Comparison of ENCODE assay signal across 5 cellular contexts in the genomic region with DNA sequence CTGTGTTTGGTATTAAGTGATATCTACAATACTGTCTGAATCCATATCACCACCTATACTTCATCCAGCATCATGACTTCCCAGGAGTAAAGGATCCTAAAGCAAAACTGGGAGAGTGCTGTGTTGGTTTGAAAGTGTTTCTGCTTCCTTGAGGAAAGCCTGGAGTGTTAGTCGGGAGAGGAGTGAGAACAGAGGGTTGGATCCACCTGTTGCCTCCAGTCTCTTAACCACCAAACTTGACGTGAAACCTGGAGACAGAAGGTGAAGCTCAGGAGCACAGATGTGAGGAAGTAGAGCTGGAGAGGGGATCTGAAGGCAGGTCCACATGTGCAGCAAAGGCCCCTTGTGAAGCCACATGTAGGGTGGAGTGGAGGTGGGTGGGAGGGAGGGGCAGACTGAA.
"Had no signal": no experiment of that assay in that cellular context is flagged by ENCODE, and none has a peak within 500 bp of the region (broad histone marks: within the 10 kb centered on the region; RNA-seq: fewer than 3 reads in every experiment).

No MANE protein-coding gene starts in this region.

- ATAC-seq: GM23338 had no signal

- DNase-seq: H9, HFFc6, KBM-7 had no signal

- H3K4me3 ChIP-seq: GM23338 had no signal

- H3K27ac ChIP-seq: KMS-11 had no signal

- H3K4me2 ChIP-seq: GM23338, KMS-11 had no signal

- H3K9ac ChIP-seq: KMS-11 had no signal
